In the genomic region with DNA sequence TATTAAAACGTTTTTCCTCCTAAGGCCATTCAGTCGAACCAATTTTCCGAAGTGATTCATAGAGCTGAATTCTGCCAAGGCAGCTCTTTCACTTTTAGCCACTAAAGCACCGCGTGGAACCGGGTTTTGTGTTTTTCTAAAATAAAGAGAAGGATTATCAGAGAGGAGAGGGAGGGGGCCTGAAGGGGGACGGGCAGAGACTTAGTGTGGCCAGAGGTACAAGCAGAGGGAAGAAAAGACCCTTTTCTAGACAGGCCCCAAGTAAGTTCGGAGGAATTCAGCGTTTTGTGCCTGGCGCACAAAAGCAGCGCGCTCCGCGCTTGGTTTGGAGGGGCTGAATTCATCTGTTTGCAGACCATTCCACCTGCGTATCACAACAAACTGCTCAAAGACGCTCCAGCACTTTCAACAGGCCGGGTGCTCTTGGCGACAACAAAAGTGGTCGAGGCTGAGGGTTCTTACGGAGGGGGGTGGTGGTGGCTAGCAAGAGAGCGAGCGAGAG, we compare ENCODE assay signal across 12 cellular contexts. TPM values are rescaled to one million over a fixed set of nuclear protein-coding genes. Genes with fewer than 3 reads are reported as not detected.
A peak's percentile ranks its signal among the peaks of the same experiment; 100 is the strongest.
DNase-seq lines count a peak whose midpoint lies in the region; ATAC-seq and TF ChIP-seq lines count a peak whose summit lies in the region.
"Had no signal": no experiment of that assay in that cellular context is flagged by ENCODE, and none has a peak within 500 bp of the region (broad histone marks: within the 10 kb centered on the region; RNA-seq: fewer than 3 reads in every experiment).

No MANE protein-coding gene starts in this region.

- TF ChIP-seq CTCF in MCF 10A (IDR thresholded peaks at IDR 0.05; ENCODE audit: unreplicated experiment) = no peak

- H3K4me1 Mint-ChIP-seq in activated CD8-positive, alpha-beta memory T cell treated with anti-CD3 and anti-CD28 coated beads, Interleukin-2, amount 10 ng/mL, durations not matched to agents 7 days and 5 days = peaks cover 4% of the 10 kb centered on the region
- H3K4me1 Mint-ChIP-seq in MCF 10A (ENCODE audit: insufficient read depth, unreplicated experiment) = no peaks in the 10 kb centered on the region
- H3K4me1 Mint-ChIP-seq: memory B cell had no signal

- H3K27ac Mint-ChIP-seq in activated CD8-positive, alpha-beta memory T cell treated with anti-CD3 and anti-CD28 coated beads, Interleukin-2, amount 10 ng/mL, durations not matched to agents 7 days and 5 days = peak overlapping the region; percentile 40
- H3K27ac Mint-ChIP-seq in MCF 10A (ENCODE audit: low read depth, unreplicated experiment) = no peak overlapping the region
- H3K27ac Mint-ChIP-seq: memory B cell had no signal

- peaks cover 92% of the 10 kb centered on the region for H3K27me3 Mint-ChIP-seq in activated CD8-positive, alpha-beta memory T cell treated with anti-CD3 and anti-CD28 coated beads, Interleukin-2, amount 10 ng/mL, durations not matched to agents 7 days and 5 days
- H3K27me3 Mint-ChIP-seq in MCF 10A (ENCODE audit: insufficient read depth, unreplicated experiment) = peaks cover 96% of the 10 kb centered on the region

- intact Hi-C loops in MCF 10A (cut with micrococcal nuclease) = no loop called here

- no peak overlapping the region for H3K4me3 Mint-ChIP-seq in activated CD8-positive, alpha-beta memory T cell treated with anti-CD3 and anti-CD28 coated beads, Interleukin-2, amount 10 ng/mL, durations not matched to agents 7 days and 5 days
- H3K4me3 Mint-ChIP-seq in MCF 10A (ENCODE audit: unreplicated experiment) = peak overlapping the region; percentile 13
- H3K4me3 Mint-ChIP-seq: memory B cell had no signal

- no peak for DNase-seq in activated CD8-positive, alpha-beta memory T cell treated with anti-CD3 and anti-CD28 coated beads, Interleukin-2, amount 10 ng/mL, durations not matched to agents 7 days and 5 days
- no peak for DNase-seq in activated CD8-positive, alpha-beta memory T cell treated with anti-CD3 and anti-CD28 coated beads for 24 hours
- DNase-seq in MCF 10A (ENCODE audit: unreplicated experiment) (no peak), iPS-NIHi7 (ENCODE audit: extremely low spot score) (peak; percentile 13), stromal cell of bone marrow (ENCODE audit: low read depth) (peak; percentile 17), GDM1 (lab: John Stamatoyannopoulos, UW) (no peak)
- DNase-seq: activated effector memory CD4-positive, alpha-beta T cell treated with Interleukin-2 at 50 U/mL for 16 hours; effector memory CD4-positive, alpha-beta T cell; thyroid gland had no signal

- CTCF ChIA-PET in activated CD8-positive, alpha-beta memory T cell treated with anti-CD3 and anti-CD28 coated beads, Interleukin-2, amount 10 ng/mL, durations not matched to agents 7 days and 5 days (lab: Charles Lee) = no interaction called here
- CTCF ChIA-PET in MCF 10A (lab: Yijun Ruan, JAX) = interaction anchor here (0.5 kb wide), 1 partner anchor 959 kb away, joined by 3 read pairs; no protein-coding TSS in a partner anchor

- POLR2A ChIA-PET in MCF 10A (lab: Yijun Ruan, JAX) = no interaction called here

- no TSS peak for BruUV-seq in MCF 10A (replicated peaks; lab: Mats Ljungman, UMichigan)

- H3K9me3 Mint-ChIP-seq in activated CD8-positive, alpha-beta memory T cell treated with anti-CD3 and anti-CD28 coated beads, Interleukin-2, amount 10 ng/mL, durations not matched to agents 7 days and 5 days (ENCODE audit: low read depth) = no peaks in the 10 kb centered on the region
- no peaks in the 10 kb centered on the region for H3K9me3 Mint-ChIP-seq in MCF 10A (ENCODE audit: unreplicated experiment)

- ATAC-seq in activated CD8-positive, alpha-beta memory T cell treated with anti-CD3 and anti-CD28 coated beads, Interleukin-2, amount 10 ng/mL, durations not matched to agents 7 days and 5 days = no peak
- ATAC-seq in GM21381 (IDR thresholded peaks at IDR 0.05; ENCODE audit: unreplicated experiment) = no peak
- ATAC-seq in HG03378 (IDR thresholded peaks at IDR 0.05; ENCODE audit: unreplicated experiment) = no peak

- peaks cover 9% of the 10 kb centered on the region for H3K36me3 Mint-ChIP-seq in activated CD8-positive, alpha-beta memory T cell treated with anti-CD3 and anti-CD28 coated beads, Interleukin-2, amount 10 ng/mL, durations not matched to agents 7 days and 5 days
- no peaks in the 10 kb centered on the region for H3K36me3 Mint-ChIP-seq in MCF 10A (ENCODE audit: insufficient read depth, unreplicated experiment)

RNA-seq across cellular contexts. Expression of a gene that starts 1.1 kb away (rescaled TPM):
- total RNA-seq in activated CD8-positive, alpha-beta memory T cell treated with anti-CD3 and anti-CD28 coated beads, Interleukin-2, amount 10 ng/mL, durations not matched to agents 7 days and 5 days = not detected
- not detected in 2 replicates for total RNA-seq in MCF 10A (2022)
- total RNA-seq: thyroid gland had no signal

Comparison
In these comparisons a context has a peak if more than half of its experiments do, and no peak if none do; other contexts are left out.
1. DNase-seq: peak in iPS-NIHi7 (single experiment) and stromal cell of bone marrow (single experiment); none in activated CD8-positive, alpha-beta memory T cell treated with anti-CD3 and anti-CD28 coated beads, Interleukin-2, amount 10 ng/mL, durations not matched to agents 7 days and 5 days (single experiment), activated CD8-positive, alpha-beta memory T cell treated with anti-CD3 and anti-CD28 coated beads for 24 hours (single experiment), MCF 10A (single experiment) and GDM1 (single experiment).